1 cellular context compared by ENCODE assay signal in genomic region chr5:124735169-124735858, GRCh38.
TF ChIP-seq lines count a peak whose summit lies in the region.

No MANE protein-coding gene starts in this region.

TF ChIP-seq in SK-N-SH treated with all-trans-retinoic acid at 6 μM for 48 hours, 23 proteins besides CTCF, POLR2A, EP300 and RAD21 (continued from another document):
- no peak for TF ChIP-seq PATZ1 (CRISPR knock-in tag; IDR thresholded peaks at IDR 0.05; ENCODE audit: borderline replicate concordance)
- TF ChIP-seq PPARA (CRISPR knock-in tag; IDR thresholded peaks at IDR 0.05; ENCODE audit: borderline replicate concordance): no peak
- TF ChIP-seq ZFP3 (CRISPR knock-in tag; IDR thresholded peaks at IDR 0.05): no peak
- TF ChIP-seq ZC3H10 (CRISPR knock-in tag; IDR thresholded peaks at IDR 0.05): no peak
- TF ChIP-seq ESRRG (CRISPR knock-in tag; IDR thresholded peaks at IDR 0.05): no peak
